In the genomic region with DNA sequence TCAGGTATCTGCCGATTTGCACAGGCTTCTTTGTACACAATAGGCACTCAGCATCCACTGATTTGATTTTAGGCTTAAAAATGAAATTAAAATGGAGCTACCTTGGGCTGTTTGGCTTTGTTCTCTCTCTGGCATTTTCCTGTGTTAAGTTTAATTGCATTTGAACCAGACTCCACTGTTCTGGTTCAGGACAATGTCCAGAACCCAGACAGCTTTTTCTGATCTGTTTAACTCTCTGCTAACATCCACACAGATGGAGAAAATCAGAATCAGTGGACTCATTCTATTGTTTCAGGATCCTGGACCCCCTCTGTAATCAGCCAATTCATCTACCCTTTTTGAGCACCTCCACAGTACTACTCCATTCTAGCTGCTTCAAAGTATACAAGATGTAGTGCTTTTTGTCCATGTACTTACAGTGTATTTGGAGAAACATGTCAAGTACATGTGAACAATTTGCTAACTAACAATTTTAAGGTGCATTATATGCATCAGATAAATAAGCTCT, we compare ENCODE assay signal across 28 cellular contexts.
"Had no signal": no experiment of that assay in that cellular context is flagged by ENCODE, and none has a peak within 500 bp of the region (broad histone marks: within the 10 kb centered on the region; RNA-seq: fewer than 3 reads in every experiment).

No MANE protein-coding gene starts in this region.

- H3K27me3 ChIP-seq: neural progenitor cell, pancreas, right lobe of liver, suprapubic skin, testis, tibial artery, transverse colon, uterus had no signal

- H3K9me3 ChIP-seq: pancreas, prostate gland, right lobe of liver, spleen, suprapubic skin, testis, tibial artery, transverse colon, upper lobe of right lung, uterus had no signal

- H3K9ac ChIP-seq: neural progenitor cell had no signal

- H3K4me3 Mint-ChIP-seq: naive B cell; naive thymus-derived CD8-positive, alpha-beta T cell; natural killer cell treated with Interleukin-12 subunit alpha and Interleukin-12 subunit beta and Interleukin-15 and Interleukin-18, amount 100 ng/mL, for 72 hours; neural progenitor cell; stimulated activated memory B cell treated with anti-CD40 and anti-IgM and Interleukin-4, amounts not matched to agents 10 μg/mL and 1 μg/mL and 100 μg/mL, for 72 hours; stimulated activated naive CD8-positive, alpha-beta T cell treated with anti-CD3 and anti-CD28 coated beads, Interleukin-15, amount 100 ng/mL, for 72 hours; type B pancreatic cell had no signal

- H3K4me1 Mint-ChIP-seq: naive B cell; naive thymus-derived CD8-positive, alpha-beta T cell; stimulated activated memory B cell treated with anti-CD40 and anti-IgM and Interleukin-4, amounts not matched to agents 10 μg/mL and 1 μg/mL and 100 μg/mL, for 72 hours; stimulated activated naive CD8-positive, alpha-beta T cell treated with anti-CD3 and anti-CD28 coated beads, Interleukin-15, amount 100 ng/mL, for 72 hours had no signal

- H3K27ac Mint-ChIP-seq: naive B cell; naive thymus-derived CD8-positive, alpha-beta T cell; natural killer cell treated with Interleukin-12 subunit alpha and Interleukin-12 subunit beta and Interleukin-15 and Interleukin-18, amount 100 ng/mL, for 72 hours; neural progenitor cell; stimulated activated memory B cell treated with anti-CD40 and anti-IgM and Interleukin-4, amounts not matched to agents 10 μg/mL and 1 μg/mL and 100 μg/mL, for 72 hours; stimulated activated naive CD8-positive, alpha-beta T cell treated with anti-CD3 and anti-CD28 coated beads, Interleukin-15, amount 100 ng/mL, for 72 hours; type B pancreatic cell had no signal

- DNase-seq: naive B cell; naive thymus-derived CD8-positive, alpha-beta T cell; occipital lobe; pancreas; right lobe of liver; spleen; stimulated activated CD4-positive, alpha-beta T cell treated with anti-CD3 and anti-CD28 coated beads, Interleukin-12 subunit alpha, Interleukin-12 subunit beta, amount 100 ng/mL, for 4 hours; stimulated activated CD4-positive, alpha-beta T cell treated with anti-CD3 and anti-CD28 coated beads, Interleukin-1b, Interleukin-23, amount 100 ng/mL, for 48 hours; stimulated activated CD4-positive, alpha-beta T cell treated with anti-CD3 and anti-CD28 coated beads, Interleukin-4, amount 100 ng/mL, for 1 hour; stimulated activated CD4-positive, alpha-beta T cell treated with anti-CD3 and anti-CD28 coated beads, Interleukin-4, amount 100 ng/mL, for 4 hours; stimulated activated CD8-positive, alpha-beta memory T cell treated with anti-CD3 and anti-CD28 coated beads, Interleukin-4, amount 100 ng/mL, for 48 hours; stimulated activated naive CD4-positive, alpha-beta T cell; stimulated activated naive CD8-positive, alpha-beta T cell treated with anti-CD3 and anti-CD28 coated beads, Interleukin-15, amount 100 ng/mL, for 72 hours; stimulated activated naive CD8-positive, alpha-beta T cell treated with anti-CD3 and anti-CD28 coated beads, Interleukin-15, Interleukin-2, amounts not matched to agents 100 U/mL and 50 U/mL, for 24 hours; substantia nigra; testis; tibial artery; transverse colon; upper lobe of right lung; uterus had no signal

- H3K4me1 ChIP-seq: neural progenitor cell, pancreas, prostate gland, spleen, suprapubic skin, testis, upper lobe of right lung, uterus had no signal

- ATAC-seq: naive thymus-derived CD8-positive, alpha-beta T cell; natural killer cell treated with Interleukin-12 subunit alpha and Interleukin-12 subunit beta and Interleukin-15 and Interleukin-18, amount 100 ng/mL, for 72 hours; pancreas; stimulated activated memory B cell treated with anti-CD40 and anti-IgM and Interleukin-4, amounts not matched to agents 10 μg/mL and 1 μg/mL and 100 μg/mL, for 72 hours; stimulated activated naive CD8-positive, alpha-beta T cell treated with anti-CD3 and anti-CD28 coated beads, Interleukin-15, amount 100 ng/mL, for 72 hours; stimulated activated naive CD8-positive, alpha-beta T cell treated with anti-CD3 and anti-CD28 coated beads, Interleukin-15, Interleukin-2, amounts not matched to agents 100 U/mL and 50 U/mL, for 24 hours; upper lobe of right lung had no signal

- H3K9me3 Mint-ChIP-seq: naive B cell; naive thymus-derived CD8-positive, alpha-beta T cell; natural killer cell treated with Interleukin-12 subunit alpha and Interleukin-12 subunit beta and Interleukin-15 and Interleukin-18, amount 100 ng/mL, for 72 hours; neural progenitor cell; stimulated activated memory B cell treated with anti-CD40 and anti-IgM and Interleukin-4, amounts not matched to agents 10 μg/mL and 1 μg/mL and 100 μg/mL, for 72 hours; stimulated activated naive CD8-positive, alpha-beta T cell treated with anti-CD3 and anti-CD28 coated beads, Interleukin-15, amount 100 ng/mL, for 72 hours; type B pancreatic cell had no signal

- H3K36me3 ChIP-seq: neural progenitor cell, pancreas, prostate gland, right lobe of liver, spleen, suprapubic skin, tibial artery, transverse colon, upper lobe of right lung, uterus had no signal

- H3K27ac ChIP-seq: neural progenitor cell, pancreas, prostate gland, right lobe of liver, skin epidermis, spleen, suprapubic skin, testis, tibial artery, upper lobe of right lung, uterus had no signal

- H3K4me3 ChIP-seq: neural progenitor cell, pancreas, prostate gland, right lobe of liver, skin epidermis, smooth muscle cell, spleen, suprapubic skin, testis, tibial artery, transverse colon, upper lobe of right lung, uterus had no signal

- H3K27me3 Mint-ChIP-seq: stimulated activated memory B cell treated with anti-CD40 and anti-IgM and Interleukin-4, amounts not matched to agents 10 μg/mL and 1 μg/mL and 100 μg/mL, for 72 hours had no signal

- H3K36me3 Mint-ChIP-seq: naive B cell; naive thymus-derived CD8-positive, alpha-beta T cell; natural killer cell treated with Interleukin-12 subunit alpha and Interleukin-12 subunit beta and Interleukin-15 and Interleukin-18, amount 100 ng/mL, for 72 hours; neural progenitor cell; stimulated activated memory B cell treated with anti-CD40 and anti-IgM and Interleukin-4, amounts not matched to agents 10 μg/mL and 1 μg/mL and 100 μg/mL, for 72 hours; type B pancreatic cell had no signal
